13 cellular contexts compared by ENCODE assay signal in genomic region chr21:41659791-41660560, GRCh38.
DNase-seq lines count a peak whose midpoint lies in the region; ATAC-seq and TF ChIP-seq lines count a peak whose summit lies in the region.
"Had no signal": no experiment of that assay in that cellular context is flagged by ENCODE, and none has a peak within 500 bp of the region (broad histone marks: within the 10 kb centered on the region; RNA-seq: fewer than 3 reads in every experiment).

No MANE protein-coding gene starts in this region.

- no peak overlapping the region for H3K27ac Mint-ChIP-seq in T-helper 17 cell
- no peak overlapping the region for H3K27ac Mint-ChIP-seq in progenitor cell of endocrine pancreas
- H3K27ac Mint-ChIP-seq: naive thymus-derived CD4-positive, alpha-beta T cell had no signal

- H3K4me1 Mint-ChIP-seq in T-helper 17 cell (no peaks in the 10 kb centered on the region), progenitor cell of endocrine pancreas (ENCODE audit: low read depth) (peaks cover 18% of the 10 kb centered on the region)

- H3K9me3 Mint-ChIP-seq in progenitor cell of endocrine pancreas (ENCODE audit: low read depth), result peaks cover 3% of the 10 kb centered on the region

- intact Hi-C loops in ovary (cut with DNase I), result loop anchor here in 1 of 4 donors (10.0 kb wide), 1 partner anchor 85 kb away; no protein-coding TSS in a partner anchor

- H3K4me3 Mint-ChIP-seq in T-helper 17 cell, result no peak overlapping the region
- no peak overlapping the region for H3K4me3 Mint-ChIP-seq in progenitor cell of endocrine pancreas (ENCODE audit: low read depth)
- H3K4me3 Mint-ChIP-seq: naive thymus-derived CD4-positive, alpha-beta T cell had no signal

- H3K27me3 Mint-ChIP-seq in T-helper 17 cell (peaks cover 67% of the 10 kb centered on the region), progenitor cell of endocrine pancreas (peaks cover 6% of the 10 kb centered on the region)

- TF ChIP-seq EP300 in gastroesophageal sphincter (IDR thresholded peaks at IDR 0.05) (no peak), suprapubic skin (IDR thresholded peaks at IDR 0.05) (no peak), ovary (IDR thresholded peaks at IDR 0.05) (no peak)

- H3K4me3 ChIP-seq in RWPE2 (ENCODE audit: severe bottlenecking) (no peak overlapping the region), gastroesophageal sphincter (no peak overlapping the region), suprapubic skin (no peak overlapping the region), ovary (no peak overlapping the region)

- no peak for TF ChIP-seq POLR2A in gastroesophageal sphincter (IDR thresholded peaks at IDR 0.05)
- no peak for TF ChIP-seq POLR2A in suprapubic skin (IDR thresholded peaks at IDR 0.05)
- no peak for TF ChIP-seq POLR2A in ovary (IDR thresholded peaks at IDR 0.05)

- H3K27ac ChIP-seq in RWPE2 (ENCODE audit: poor library complexity, severe bottlenecking) (no peak overlapping the region), gastroesophageal sphincter (no peak overlapping the region), suprapubic skin (no peak overlapping the region), ovary (no peak overlapping the region)

- DNase-seq in RWPE2 (ENCODE audit: low spot score), result peak; percentile 54
- DNase-seq in suprapubic skin (ENCODE audit: low spot score in 2 of 2), result peak; percentile 51 to 70
- no peak for DNase-seq in T-helper 17 cell
- no peak for DNase-seq in progenitor cell of endocrine pancreas (ENCODE audit: low spot score, unreplicated experiment)
- no peak for DNase-seq in ovary
- DNase-seq: activated CD8-positive, alpha-beta memory T cell treated with anti-CD3 and anti-CD28 coated beads, Interleukin-2, amount 50 U/mL, for 4 hours; naive thymus-derived CD4-positive, alpha-beta T cell; NCI-H1048; NCI-H510A had no signal

- TF ChIP-seq CTCF in GM12874 (IDR thresholded peaks at IDR 0.05; ENCODE audit: insufficient read depth, low read depth, low read length) (peak; percentile 23; the same call in 1 of the 2 replicates), RWPE2 (IDR thresholded peaks at IDR 0.05; ENCODE audit: poor library complexity, severe bottlenecking) (no peak), gastroesophageal sphincter (IDR thresholded peaks at IDR 0.05) (no peak), suprapubic skin (IDR thresholded peaks at IDR 0.05) (no peak), progenitor cell of endocrine pancreas (IDR thresholded peaks at IDR 0.05; ENCODE audit: unreplicated experiment) (no peak), ovary (IDR thresholded peaks at IDR 0.05) (no peak)

- H3K27me3 ChIP-seq in RWPE2 (ENCODE audit: insufficient read depth, poor library complexity, severe bottlenecking) (no peaks in the 10 kb centered on the region), gastroesophageal sphincter (peaks cover 54% of the 10 kb centered on the region), suprapubic skin (no peaks in the 10 kb centered on the region), ovary (no peaks in the 10 kb centered on the region)

- no peaks in the 10 kb centered on the region for H3K9me3 ChIP-seq in RWPE2 (ENCODE audit: severe bottlenecking)
- no peaks in the 10 kb centered on the region for H3K9me3 ChIP-seq in gastroesophageal sphincter
- H3K9me3 ChIP-seq in suprapubic skin, result no peaks in the 10 kb centered on the region
- H3K9me3 ChIP-seq in T-helper 17 cell (ENCODE audit: control insufficient read depth, low read length, poor library complexity, severe bottlenecking), result no peaks in the 10 kb centered on the region
- H3K9me3 ChIP-seq in ovary, result no peaks in the 10 kb centered on the region

- WGBS in gastroesophageal sphincter (ENCODE audit: low coverage in 1 of 2), 2 donors, result 75 to 90% methylated on average over 3 to 7 of the region's 16 CpGs
- 84% methylated on average over 14 of the region's 16 CpGs for WGBS in suprapubic skin
- 68 to 75% (median 72%) methylated on average over 16 of the region's 16 CpGs for whole genome bisulfite sequencing in ovary, 3 donors

- no peak for ATAC-seq in RWPE2 (ENCODE audit: low read depth)
- ATAC-seq in gastroesophageal sphincter, result peak; percentile 54
- no peak for ATAC-seq in HG02798 (IDR thresholded peaks at IDR 0.05; ENCODE audit: poor library complexity, unreplicated experiment)
- ATAC-seq in T-helper 17 cell, result no peak
- ATAC-seq: naive thymus-derived CD4-positive, alpha-beta T cell; Right ventricle myocardium inferior had no signal

- no peaks in the 10 kb centered on the region for H3K36me3 Mint-ChIP-seq in T-helper 17 cell (ENCODE audit: low read depth)
- H3K36me3 Mint-ChIP-seq in progenitor cell of endocrine pancreas (ENCODE audit: insufficient read depth), result peaks cover 2% of the 10 kb centered on the region
- H3K36me3 Mint-ChIP-seq: naive thymus-derived CD4-positive, alpha-beta T cell had no signal

- H3K4me1 ChIP-seq in RWPE2 (ENCODE audit: insufficient read depth, poor library complexity, severe bottlenecking), result peaks cover 7% of the 10 kb centered on the region
- H3K4me1 ChIP-seq in gastroesophageal sphincter, result peaks cover 0 to 3% (median 0%) of the 10 kb centered on the region in 3 donors
- H3K4me1 ChIP-seq in suprapubic skin, result peaks cover 13% of the 10 kb centered on the region
- H3K4me1 ChIP-seq in ovary (ENCODE audit: insufficient read depth), result no peaks in the 10 kb centered on the region

- no peaks in the 10 kb centered on the region for H3K36me3 ChIP-seq in RWPE2 (ENCODE audit: low read depth)
- H3K36me3 ChIP-seq in gastroesophageal sphincter, result no peaks in the 10 kb centered on the region
- no peaks in the 10 kb centered on the region for H3K36me3 ChIP-seq in suprapubic skin
- no peaks in the 10 kb centered on the region for H3K36me3 ChIP-seq in ovary

Comparison
In these comparisons a context has a peak if more than half of its experiments do, and no peak if none do; other contexts are left out.
1. DNase-seq: peak in RWPE2 (single experiment) and suprapubic skin (2 of 2); none in T-helper 17 cell (0 of 3), progenitor cell of endocrine pancreas (single experiment) and ovary (0 of 5).